8 cellular contexts compared by ENCODE assay signal in genomic region chr12:27014085-27014858, GRCh38. TPM values are rescaled to one million over a fixed set of nuclear protein-coding genes. Genes with fewer than 3 reads are reported as not detected.
DNase-seq lines count a peak whose midpoint lies in the region; ATAC-seq, FAIRE-seq and TF ChIP-seq lines count a peak whose summit lies in the region.

TM7SF3 (minus strand) TSS chr12:27014384; CDS start chr12:27014168, 216 bp downstream.

- H3K27ac Mint-ChIP-seq in CD4-positive, CD25-positive, alpha-beta regulatory T cell: peak within 1 kb of the TSS; percentile 95 to 96 (median 96)

- CTCF ChIA-PET in HepG2 (lab: Yijun Ruan, JAX; ENCODE audit: low intra/inter-chr PET ratio, low total read pairs): interaction anchor here (0.8 to 1.8 kb wide), 3 partner anchors 110 to 162 kb away, joined by 3 to 4 read pairs (median 3); no protein-coding TSS in a partner anchor

- H3K9me3 Mint-ChIP-seq in CD4-positive, CD25-positive, alpha-beta regulatory T cell: no peaks in the 10 kb centered on the region

- BruUV-seq in HepG2 (replicated peaks; lab: Mats Ljungman, UMichigan): no TSS peak

- no peaks in the 10 kb centered on the region for H3K27me3 Mint-ChIP-seq in CD4-positive, CD25-positive, alpha-beta regulatory T cell

- H3K27me3 ChIP-seq in CD4-positive, CD25-positive, alpha-beta regulatory T cell (ENCODE audit: control insufficient read depth, insufficient read depth, low read length): no peaks in the 10 kb centered on the region
- no peaks in the 10 kb centered on the region; a peak in 1 of 5 replicates for H3K27me3 ChIP-seq in HepG2 (ENCODE audit: control insufficient read depth in 1 of 2, insufficient read depth in 2 of 2, low read length in 2 of 2)

- DNase-seq in CD4-positive, CD25-positive, alpha-beta regulatory T cell: peak; percentile 95 to 97 (median 96)
- DNase-seq in NCI-H748 (lab: John Stamatoyannopoulos, UW; ENCODE audit: unreplicated experiment) (peak; percentile 91), dermis blood vessel endothelial cell (peak; percentile 92), HepG2 (ENCODE audit: low spot score) (peak; percentile 83)
- peak; percentile 84 to 93 for DNase-seq in activated CD4-positive, alpha-beta T cell treated with anti-CD3 and anti-CD28 coated beads, Interleukin-2, amount 50 U/mL, for 24 hours (ENCODE audit: low read depth in 1 of 2, low spot score in 1 of 2)
- peak; percentile 95 for DNase-seq in stimulated activated CD4-positive, alpha-beta T cell treated with anti-CD3 and anti-CD28 coated beads, Interleukin-4, amount 100 ng/mL, for 1 hour

- TF ChIP-seq CTCF in HepG2 (CRISPR knock-in tag; IDR thresholded peaks at IDR 0.05): peak; percentile 85

- peaks cover 33 to 58% (median 48%) of the 10 kb centered on the region in 4 donors for H3K4me1 Mint-ChIP-seq in CD4-positive, CD25-positive, alpha-beta regulatory T cell

- H3K36me3 Mint-ChIP-seq in CD4-positive, CD25-positive, alpha-beta regulatory T cell: peaks cover 12% of the 10 kb centered on the region

- peak within 1 kb of the TSS; percentile 95 for H2AFZ ChIP-seq in HepG2 (ENCODE audit: low read length)

- no peak for FAIRE-seq in HepG2 (lab: Jason Lieb, UNC)

- H3K27ac ChIP-seq in CD4-positive, CD25-positive, alpha-beta regulatory T cell (ENCODE audit: insufficient read depth, low read length, poor library complexity, severe bottlenecking): peak within 1 kb of the TSS; percentile 97
- H3K27ac ChIP-seq in HepG2 (ENCODE audit: extremely low read length, insufficient read depth, low read length): peak within 1 kb of the TSS; percentile 73

- no peaks in the 10 kb centered on the region for H3K9me3 ChIP-seq in CD4-positive, CD25-positive, alpha-beta regulatory T cell (ENCODE audit: control insufficient read depth in 2 of 2, low read length in 2 of 2)
- H3K9me3 ChIP-seq in HepG2 (ENCODE audit: low read length): no peaks in the 10 kb centered on the region

- intact Hi-C loops in HepG2 (cut with micrococcal nuclease; ENCODE audit: unreplicated experiment): loop anchor here (1.0 kb wide), 2 partner anchors 76 to 161 kb away; partner anchors contain the start of gene FGFR1OP2

- H3K36me3 ChIP-seq in CD4-positive, CD25-positive, alpha-beta regulatory T cell (ENCODE audit: control insufficient read depth, insufficient read depth, low read length): no peaks in the 10 kb centered on the region
- H3K36me3 ChIP-seq in HepG2 (replicated peaks in 1 of 2; ENCODE audit: control insufficient read depth in 1 of 2, insufficient read depth in 2 of 2, low read length in 2 of 2): peaks cover 0 to 1% of the 10 kb centered on the region in 2 experiments; a peak in 2 of 5 replicates

- H3K79me2 ChIP-seq in HepG2 (ENCODE audit: insufficient read depth, low read length): peaks cover 41% of the 10 kb centered on the region

- whole genome bisulfite sequencing in HepG2 (ENCODE audit: low lambda C conversion rate): 0% methylated on average over 28 of the region's 71 CpGs

- in situ Hi-C loops in HepG2 (cut with HindIII; ENCODE audit: extremely low pct_ligation_motif_present, low pct_unique_long_range_greater_than_20kb): loop anchor here (5.0 kb wide), 1 partner anchor 77 kb away; the partner anchor contains the start of genes FGFR1OP2 and INTS13

- H3K4me2 ChIP-seq in HepG2 (ENCODE audit: low read depth, low read length): peak within 1 kb of the TSS; percentile 99

- 0 out of 4 replicates have a peak, but pooled peaks of 1 of the 2 experiments have one; percentile 37 for TF ChIP-seq EP300 in HepG2 (IDR thresholded peaks at IDR 0.05; ENCODE audit: low read depth in 2 of 2, low read length in 2 of 2)
- TF ChIP-seq EP300 in HepG2 (CRISPR knock-in tag; IDR thresholded peaks at IDR 0.05; ENCODE audit: borderline replicate concordance): no peak

- H3K4me3 Mint-ChIP-seq in CD4-positive, CD25-positive, alpha-beta regulatory T cell: peak within 1 kb of the TSS; percentile 90 to 97 (median 94)

- no peaks in the 10 kb centered on the region for H4K20me1 ChIP-seq in HepG2 (ENCODE audit: insufficient read depth, low read length)

- peak; percentile 93 to 94 for ATAC-seq in CD4-positive, CD25-positive, alpha-beta regulatory T cell (ENCODE audit: low read depth in 2 of 2)
- ATAC-seq in GM19397 (IDR thresholded peaks at IDR 0.05; ENCODE audit: unreplicated experiment) (peak; percentile 86), HG03565 (IDR thresholded peaks at IDR 0.05; ENCODE audit: unreplicated experiment) (peak; percentile 66), HepG2 (peak; percentile 91)

- TF ChIP-seq POLR2A in HepG2 (IDR thresholded peaks at IDR 0.05; ENCODE audit: insufficient read depth in 1 of 2, low read depth in 2 of 2, low read length in 2 of 2): peak; percentile 76 to 79

- H3K4me1 ChIP-seq in CD4-positive, CD25-positive, alpha-beta regulatory T cell (ENCODE audit: control insufficient read depth, insufficient read depth, low read length, poor library complexity, severe bottlenecking): peaks cover 42% of the 10 kb centered on the region
- H3K4me1 ChIP-seq in HepG2 (ENCODE audit: insufficient read depth, low read length): peaks cover 67% of the 10 kb centered on the region

- H3K4me3 ChIP-seq in CD4-positive, CD25-positive, alpha-beta regulatory T cell (ENCODE audit: low read depth, low read length): peak within 1 kb of the TSS; percentile 93
- H3K4me3 ChIP-seq in HepG2 (replicated peaks in 1 of 3; ENCODE audit: insufficient read depth in 1 of 3, low read depth in 2 of 3, low read length in 3 of 3): peak within 1 kb of the TSS; percentile 77 to 90 (median 81)

- peak; percentile 97 for TF ChIP-seq RAD21 in HepG2 (CRISPR knock-in tag; IDR thresholded peaks at IDR 0.05)

- POLR2A ChIA-PET in HepG2 (lab: Yijun Ruan, JAX): interaction anchor here (1.1 to 1.7 kb wide), 3 partner anchors 8 to 277 kb away, joined by 3 to 8 read pairs (median 3); partner anchors contain the start of gene MED21

- peak within 1 kb of the TSS; percentile 78 for H3K9ac ChIP-seq in HepG2 (ENCODE audit: insufficient read depth, low read depth, low read length)

TF ChIP-seq in HepG2, 621 proteins besides CTCF, POLR2A, EP300 and RAD21 (continues in another document):
- no peak for TF ChIP-seq ZNF7 (CRISPR knock-in tag; IDR thresholded peaks at IDR 0.05)
- TF ChIP-seq, protein P1, sequence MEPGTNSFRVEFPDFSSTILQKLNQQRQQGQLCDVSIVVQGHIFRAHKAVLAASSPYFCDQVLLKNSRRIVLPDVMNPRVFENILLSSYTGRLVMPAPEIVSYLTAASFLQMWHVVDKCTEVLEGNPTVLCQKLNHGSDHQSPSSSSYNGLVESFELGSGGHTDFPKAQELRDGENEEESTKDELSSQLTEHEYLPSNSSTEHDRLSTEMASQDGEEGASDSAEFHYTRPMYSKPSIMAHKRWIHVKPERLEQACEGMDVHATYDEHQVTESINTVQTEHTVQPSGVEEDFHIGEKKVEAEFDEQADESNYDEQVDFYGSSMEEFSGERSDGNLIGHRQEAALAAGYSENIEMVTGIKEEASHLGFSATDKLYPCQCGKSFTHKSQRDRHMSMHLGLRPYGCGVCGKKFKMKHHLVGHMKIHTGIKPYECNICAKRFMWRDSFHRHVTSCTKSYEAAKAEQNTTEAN (CRISPR knock-in tag; conservative IDR thresholded peaks at IDR 0.05): peak; percentile 86
- no peak for TF ChIP-seq TCF12 (IDR thresholded peaks at IDR 0.05)
- peak; percentile 80 for TF ChIP-seq TCF12 (CRISPR knock-in tag; IDR thresholded peaks at IDR 0.05)
- 0 out of 2 replicates have a peak, but pooled peaks have one; percentile 6 for TF ChIP-seq RFX3 (CRISPR knock-in tag; IDR thresholded peaks at IDR 0.05)
- peak; percentile 46; the same call in 1 of the 2 replicates for TF ChIP-seq ZNF598 (CRISPR knock-in tag; IDR thresholded peaks at IDR 0.05; ENCODE audit: borderline replicate concordance)
- no peak for TF ChIP-seq ZSCAN29 (CRISPR knock-in tag; conservative IDR thresholded peaks at IDR 0.05)
- TF ChIP-seq FOXC1 (CRISPR knock-in tag; IDR thresholded peaks at IDR 0.05; ENCODE audit: borderline replicate concordance): peak; percentile 63; the same call in 1 of the 2 replicates
- TF ChIP-seq STAG1 (CRISPR knock-in tag; IDR thresholded peaks at IDR 0.05): peak; percentile 76
- peak; percentile 88 for TF ChIP-seq SKI (IDR thresholded peaks at IDR 0.05; ENCODE audit: partially characterized antibody)
- TF ChIP-seq ZSCAN21 (CRISPR knock-in tag; IDR thresholded peaks at IDR 0.05; ENCODE audit: borderline replicate concordance): peak; percentile 77; the same call in 1 of the 2 replicates
- TF ChIP-seq ZKSCAN5 (CRISPR knock-in tag; IDR thresholded peaks at IDR 0.05): no peak
- 0 out of 2 replicates have a peak, but pooled peaks have one; percentile 32 for TF ChIP-seq SNAPC2 (CRISPR knock-in tag; IDR thresholded peaks at IDR 0.05)
- peak; percentile 74; the same call in 1 of the 2 replicates for TF ChIP-seq ZNF451 (CRISPR knock-in tag; IDR thresholded peaks at IDR 0.05)

RNA-seq across cellular contexts. Expression of gene TM7SF3, which starts in this region (rescaled TPM):
- 21.8 TPM for total RNA-seq in CD4-positive, CD25-positive, alpha-beta regulatory T cell
- polyA plus RNA-seq in CD4-positive, CD25-positive, alpha-beta regulatory T cell: 10 to 100 TPM; 59.2 to 68.2 (median 64.8) TPM
- 80.0 and 109 TPM in 2 replicates for total RNA-seq in dermis blood vessel endothelial cell
- total RNA-seq in HepG2 (2016; rRNA removed; fragmentation: Illumina TruSeq; extraction: Trizol): 94.4 and 116 TPM in 2 replicates
- 60.4 and 62.2 TPM in 2 replicates for total RNA-seq in HepG2 (2016; cell fraction: cytosol; rRNA removed; fragmentation: Illumina TruSeq; extraction: Trizol; ENCODE audit: low read depth)
- 97.5 and 107 TPM in 2 replicates for total RNA-seq in HepG2 (2016; cell fraction: insoluble cytoplasmic fraction; rRNA removed; fragmentation: Illumina TruSeq; extraction: Trizol)
- total RNA-seq in HepG2 (2016; cell fraction: membrane; rRNA removed; fragmentation: Illumina TruSeq; extraction: Trizol): 107 and 119 TPM in 2 replicates
- total RNA-seq in HepG2 (2016; cell fraction: nucleus; rRNA removed; fragmentation: Illumina TruSeq; extraction: Trizol): 83.7 and 117 TPM in 2 replicates
- polyA plus RNA-seq in HepG2 (2011; rRNA removed): 92.4 and 142 TPM in 2 replicates
- 69.7 and 91.0 TPM in 2 replicates for polyA plus RNA-seq in HepG2 (2011; cell fraction: cytosol; rRNA removed)
- polyA plus RNA-seq in HepG2 (2011; cell fraction: nucleus; rRNA removed): 57.6 and 67.7 TPM in 2 replicates
- polyA plus RNA-seq in HepG2 (2012): 42.4 and 42.9 TPM in 2 replicates
- 50.6 and 52.5 TPM in 2 replicates for polyA plus RNA-seq in HepG2 (2016; cell fraction: cytosol; fragmentation: Illumina TruSeq; extraction: Trizol; ENCODE audit: low read depth)
- 80.7 TPM in 2 replicates for polyA plus RNA-seq in HepG2 (2016; cell fraction: insoluble cytoplasmic fraction; fragmentation: Illumina TruSeq; extraction: Trizol; ENCODE audit: low read depth)
- polyA plus RNA-seq in HepG2 (2016; cell fraction: membrane; fragmentation: Illumina TruSeq; extraction: Trizol; ENCODE audit: low read depth): 85.7 and 89.6 TPM in 2 replicates
- 126 and 139 TPM in 2 replicates for polyA plus RNA-seq in HepG2 (2016; cell fraction: nucleus; fragmentation: Illumina TruSeq; extraction: Trizol; ENCODE audit: insufficient read depth, low read depth)
- polyA minus RNA-seq in HepG2 (2011; rRNA and poly(A)+ RNA removed; ENCODE audit: low replicate concordance): 371 and 424 TPM in 2 replicates
- 81.5 and 87.6 TPM in 2 replicates for polyA minus RNA-seq in HepG2 (2011; cell fraction: cytosol; rRNA and poly(A)+ RNA removed)
- polyA minus RNA-seq in HepG2 (2011; cell fraction: nucleus; rRNA and poly(A)+ RNA removed): 59.6 and 73.8 TPM in 2 replicates

Comparison
In these comparisons a context has a peak if more than half of its experiments do, and no peak if none do; other contexts are left out.
1. Peak in every context shown above with its lines: DNase-seq, ATAC-seq, H3K4me3 ChIP-seq and H3K27ac ChIP-seq.